In the genomic region with DNA sequence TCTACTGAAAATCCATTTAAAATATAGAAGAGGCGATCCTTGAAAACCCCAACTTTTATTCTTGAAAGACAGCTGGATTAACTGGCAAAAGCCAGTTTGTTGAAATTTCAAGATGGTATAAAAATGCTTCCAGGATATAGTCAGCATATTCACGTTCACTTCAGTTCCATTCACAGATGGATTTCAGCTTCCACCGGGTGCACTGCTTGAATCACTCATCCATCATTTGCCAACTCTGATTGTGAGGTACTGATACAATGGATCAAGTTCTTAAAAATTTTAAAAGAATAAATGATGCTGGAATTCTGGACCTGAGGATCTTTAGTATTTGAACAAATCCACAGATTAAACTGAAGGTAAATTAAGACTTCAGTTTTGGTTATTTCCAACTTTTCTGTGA, we compare ENCODE assay signal across 8 cellular contexts. TPM values are rescaled to one million over a fixed set of nuclear protein-coding genes. Genes with fewer than 3 reads are reported as not detected.
DNase-seq lines count a peak whose midpoint lies in the region; ATAC-seq and TF ChIP-seq lines count a peak whose summit lies in the region.

No MANE protein-coding gene starts in this region.

- peak overlapping the region; percentile 96 for H3K27ac ChIP-seq in osteoblast (ENCODE audit: low read depth, low read length)

- DNase-seq in EH (ENCODE audit: low read depth) (peak; percentile 35), MG63 (no peak), dermis blood vessel endothelial cell (peak; percentile 15), osteoblast (ENCODE audit: insufficient read length, low spot score, missing footprints) (no peak), NOMO-1 treated with dmso at 0.1 percent for 144 hours (lab: John Stamatoyannopoulos, UW; ENCODE audit: unreplicated experiment) (no peak), globus pallidus (ENCODE audit: low spot score) (no peak), HuH-7.5 (ENCODE audit: low spot score) (no peak)

- H3K4me3 ChIP-seq in MG63 (peak overlapping the region; percentile 90), osteoblast (ENCODE audit: insufficient read depth, low read length) (peak overlapping the region; percentile 94)

- no peak for ATAC-seq in HG02678 (IDR thresholded peaks at IDR 0.05; ENCODE audit: unreplicated experiment)

- no peaks in the 10 kb centered on the region for H3K27me3 ChIP-seq in MG63
- H3K27me3 ChIP-seq in osteoblast (ENCODE audit: insufficient read depth, low read length), result no peaks in the 10 kb centered on the region

- H3K4me1 ChIP-seq in osteoblast (ENCODE audit: insufficient read depth, low read length), result peaks cover 46% of the 10 kb centered on the region

- H3K4me2 ChIP-seq in osteoblast (ENCODE audit: insufficient read depth, low read length), result peak overlapping the region; percentile 92

- no peak overlapping the region for H2AFZ ChIP-seq in osteoblast (ENCODE audit: low read length)

- H4K20me1 ChIP-seq in osteoblast (ENCODE audit: insufficient read depth, low read length), result peaks cover 55% of the 10 kb centered on the region

- H3K9me3 ChIP-seq in MG63 (no peaks in the 10 kb centered on the region), osteoblast (ENCODE audit: low read depth, low read length) (no peaks in the 10 kb centered on the region)

- peaks cover 77% of the 10 kb centered on the region for H3K79me2 ChIP-seq in osteoblast (ENCODE audit: insufficient read depth, low read length)

- TF ChIP-seq CTCF in osteoblast (IDR thresholded peaks at IDR 0.05; ENCODE audit: extremely low read depth, low read depth, low read length), result no peak

- H3K36me3 ChIP-seq in MG63 (peaks cover 63% of the 10 kb centered on the region), osteoblast (ENCODE audit: insufficient read depth, low read length) (peaks cover 23% of the 10 kb centered on the region)

RNA-seq across cellular contexts. Expression of a gene that starts 2.4 kb away (rescaled TPM):
- 12.0 and 18.0 TPM in 2 replicates for total RNA-seq in MG63 (2014; rRNA removed; shearing (Covaris generic); ENCODE audit: low replicate concordance)
- total RNA-seq in dermis blood vessel endothelial cell (18.5 and 30.9 TPM in 2 replicates), osteoblast (22.7 and 22.8 TPM in 2 replicates)

RNA-seq across cellular contexts. Expression of a gene that starts 35.0 kb away (rescaled TPM):
- total RNA-seq in MG63 (2014; rRNA removed; shearing (Covaris generic); ENCODE audit: low replicate concordance), result 352 and 425 TPM in 2 replicates
- 158 and 274 TPM in 2 replicates for total RNA-seq in dermis blood vessel endothelial cell
- 93.7 and 98.1 TPM in 2 replicates for total RNA-seq in osteoblast

Comparison
In these comparisons a context has a peak if more than half of its experiments do, and no peak if none do; other contexts are left out.
1. DNase-seq: peak in EH (single experiment) and dermis blood vessel endothelial cell (single experiment); none in MG63 (single experiment), osteoblast (single experiment), NOMO-1 treated with dmso at 0.1 percent for 144 hours (single experiment), globus pallidus (single experiment) and HuH-7.5 (single experiment).